In the genomic region with DNA sequence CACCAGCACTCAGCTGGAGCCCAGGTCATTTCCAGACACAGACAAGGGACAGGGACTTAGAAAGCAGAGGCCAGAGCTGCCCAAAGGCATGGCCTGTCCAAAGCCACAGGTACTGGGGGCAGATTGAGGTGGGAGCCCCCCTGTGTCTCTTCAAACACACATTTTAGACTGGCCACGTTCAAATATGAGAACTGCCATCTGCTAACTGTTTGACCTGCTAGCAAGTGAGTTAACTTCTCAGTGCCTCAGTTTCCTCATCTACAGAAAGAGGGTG, we compare ENCODE assay signal across 1 cellular context.
TF ChIP-seq lines count a peak whose summit lies in the region.

No MANE protein-coding gene starts in this region.

TF ChIP-seq in HEK293, 187 proteins besides CTCF, POLR2A, EP300 and RAD21:
- TF ChIP-seq ZNF623 (tag by site-specific recombination; IDR thresholded peaks at IDR 0.05) (no peak), ZNF391 (tag by site-specific recombination; IDR thresholded peaks at IDR 0.05; ENCODE audit: borderline replicate concordance, low read depth) (no peak), SCRT2 (tag by site-specific recombination; IDR thresholded peaks at IDR 0.05) (peak; percentile 59; the same call in 1 of the 2 replicates), PRDM10 (tag by site-specific recombination; IDR thresholded peaks at IDR 0.05) (peak; percentile 57), ZNF133 (tag by site-specific recombination; IDR thresholded peaks at IDR 0.05) (no peak), SCRT1 (tag by site-specific recombination; IDR thresholded peaks at IDR 0.05; ENCODE audit: borderline replicate concordance) (no peak), ZNF266 (tag by site-specific recombination; IDR thresholded peaks at IDR 0.05; ENCODE audit: low read depth) (no peak), ZNF596 (tag by site-specific recombination; IDR thresholded peaks at IDR 0.05) (no peak), PBX3 (CRISPR knock-in tag; IDR thresholded peaks at IDR 0.05) (no peak), GLIS2 (tag by site-specific recombination; IDR thresholded peaks at IDR 0.05) (peak; percentile 32; the same call in 1 of the 2 replicates), ZFP37 (tag by site-specific recombination; IDR thresholded peaks at IDR 0.05) (no peak), ZBTB20 (tag by site-specific recombination; IDR thresholded peaks at IDR 0.05) (no peak), RBAK (tag by site-specific recombination; IDR thresholded peaks at IDR 0.05) (no peak), ZNF548 (tag by site-specific recombination; IDR thresholded peaks at IDR 0.05) (no peak), ZNF544 (tag by site-specific recombination; IDR thresholded peaks at IDR 0.05) (no peak)
- TF ChIP-seq, protein P1, sequence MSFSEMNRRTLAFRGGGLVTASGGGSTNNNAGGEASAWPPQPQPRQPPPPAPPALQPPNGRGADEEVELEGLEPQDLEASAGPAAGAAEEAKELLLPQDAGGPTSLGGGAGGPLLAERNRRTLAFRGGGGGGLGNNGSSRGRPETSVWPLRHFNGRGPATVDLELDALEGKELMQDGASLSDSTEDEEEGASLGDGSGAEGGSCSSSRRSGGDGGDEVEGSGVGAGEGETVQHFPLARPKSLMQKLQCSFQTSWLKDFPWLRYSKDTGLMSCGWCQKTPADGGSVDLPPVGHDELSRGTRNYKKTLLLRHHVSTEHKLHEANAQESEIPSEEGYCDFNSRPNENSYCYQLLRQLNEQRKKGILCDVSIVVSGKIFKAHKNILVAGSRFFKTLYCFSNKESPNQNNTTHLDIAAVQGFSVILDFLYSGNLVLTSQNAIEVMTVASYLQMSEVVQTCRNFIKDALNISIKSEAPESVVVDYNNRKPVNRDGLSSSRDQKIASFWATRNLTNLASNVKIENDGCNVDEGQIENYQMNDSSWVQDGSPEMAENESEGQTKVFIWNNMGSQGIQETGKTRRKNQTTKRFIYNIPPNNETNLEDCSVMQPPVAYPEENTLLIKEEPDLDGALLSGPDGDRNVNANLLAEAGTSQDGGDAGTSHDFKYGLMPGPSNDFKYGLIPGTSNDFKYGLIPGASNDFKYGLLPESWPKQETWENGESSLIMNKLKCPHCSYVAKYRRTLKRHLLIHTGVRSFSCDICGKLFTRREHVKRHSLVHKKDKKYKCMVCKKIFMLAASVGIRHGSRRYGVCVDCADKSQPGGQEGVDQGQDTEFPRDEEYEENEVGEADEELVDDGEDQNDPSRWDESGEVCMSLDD (tag by site-specific recombination; IDR thresholded peaks at IDR 0.05): no peak
- TF ChIP-seq, protein P2, sequence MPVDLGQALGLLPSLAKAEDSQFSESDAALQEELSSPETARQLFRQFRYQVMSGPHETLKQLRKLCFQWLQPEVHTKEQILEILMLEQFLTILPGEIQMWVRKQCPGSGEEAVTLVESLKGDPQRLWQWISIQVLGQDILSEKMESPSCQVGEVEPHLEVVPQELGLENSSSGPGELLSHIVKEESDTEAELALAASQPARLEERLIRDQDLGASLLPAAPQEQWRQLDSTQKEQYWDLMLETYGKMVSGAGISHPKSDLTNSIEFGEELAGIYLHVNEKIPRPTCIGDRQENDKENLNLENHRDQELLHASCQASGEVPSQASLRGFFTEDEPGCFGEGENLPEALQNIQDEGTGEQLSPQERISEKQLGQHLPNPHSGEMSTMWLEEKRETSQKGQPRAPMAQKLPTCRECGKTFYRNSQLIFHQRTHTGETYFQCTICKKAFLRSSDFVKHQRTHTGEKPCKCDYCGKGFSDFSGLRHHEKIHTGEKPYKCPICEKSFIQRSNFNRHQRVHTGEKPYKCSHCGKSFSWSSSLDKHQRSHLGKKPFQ (tag by site-specific recombination; IDR thresholded peaks at IDR 0.05): no peak
